Comparison of ENCODE assay signal across 1 cellular context in the genomic region with DNA sequence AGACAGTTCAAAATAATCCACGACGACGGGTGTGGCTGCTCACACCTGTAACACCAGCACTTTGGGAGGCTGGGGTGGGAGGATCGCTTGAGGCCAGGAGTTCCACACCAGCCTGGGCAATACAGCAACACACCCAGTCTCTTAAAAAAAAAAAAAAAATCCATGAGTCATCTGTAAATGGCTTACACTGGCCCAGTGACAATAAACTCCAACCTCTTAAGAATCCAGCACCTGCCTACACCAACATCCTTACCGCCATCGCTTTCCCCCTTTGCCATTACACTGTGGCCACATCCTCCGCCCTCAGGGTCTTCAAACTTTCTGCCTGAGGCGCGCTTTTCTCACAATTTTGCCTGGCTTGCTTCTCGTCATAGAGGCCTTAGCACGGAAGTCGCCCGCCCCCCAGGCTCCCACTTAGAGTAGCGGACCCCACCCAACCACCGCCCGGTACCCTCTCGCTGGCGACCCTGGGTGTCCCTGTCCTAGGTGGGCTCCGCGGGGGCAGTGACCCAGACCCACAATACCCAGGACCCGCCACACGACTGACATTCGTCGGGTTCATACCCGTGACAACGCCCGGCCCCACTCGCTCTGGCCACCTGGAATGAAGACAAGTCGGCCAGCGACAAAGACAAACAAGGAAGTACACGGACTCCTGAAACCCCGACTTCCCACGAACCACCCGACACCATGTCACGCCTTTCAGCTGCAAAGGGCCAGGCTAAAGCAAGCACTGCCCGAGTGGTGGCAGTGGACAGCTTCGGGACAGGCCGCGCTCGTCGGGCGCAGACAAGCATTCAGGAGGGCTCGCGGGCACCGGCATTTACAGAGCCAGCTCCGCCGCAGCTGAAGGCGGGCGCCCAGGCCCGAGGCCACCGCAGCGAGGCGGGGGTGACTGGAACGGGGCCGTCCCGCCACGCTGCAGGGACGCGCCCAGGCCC.
TF ChIP-seq lines count a peak whose summit lies in the region.

No MANE protein-coding gene starts in this region.

TF ChIP-seq in GM23338, 12 proteins besides CTCF, POLR2A, EP300 and RAD21:
- TF ChIP-seq, protein P1, sequence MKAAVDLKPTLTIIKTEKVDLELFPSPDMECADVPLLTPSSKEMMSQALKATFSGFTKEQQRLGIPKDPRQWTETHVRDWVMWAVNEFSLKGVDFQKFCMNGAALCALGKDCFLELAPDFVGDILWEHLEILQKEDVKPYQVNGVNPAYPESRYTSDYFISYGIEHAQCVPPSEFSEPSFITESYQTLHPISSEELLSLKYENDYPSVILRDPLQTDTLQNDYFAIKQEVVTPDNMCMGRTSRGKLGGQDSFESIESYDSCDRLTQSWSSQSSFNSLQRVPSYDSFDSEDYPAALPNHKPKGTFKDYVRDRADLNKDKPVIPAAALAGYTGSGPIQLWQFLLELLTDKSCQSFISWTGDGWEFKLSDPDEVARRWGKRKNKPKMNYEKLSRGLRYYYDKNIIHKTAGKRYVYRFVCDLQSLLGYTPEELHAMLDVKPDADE (IDR thresholded peaks at IDR 0.05): no peak
- no peak for TF ChIP-seq JUNB (IDR thresholded peaks at IDR 0.05; ENCODE audit: unreplicated experiment)
